19 cellular contexts compared by ENCODE assay signal in the genomic region with DNA sequence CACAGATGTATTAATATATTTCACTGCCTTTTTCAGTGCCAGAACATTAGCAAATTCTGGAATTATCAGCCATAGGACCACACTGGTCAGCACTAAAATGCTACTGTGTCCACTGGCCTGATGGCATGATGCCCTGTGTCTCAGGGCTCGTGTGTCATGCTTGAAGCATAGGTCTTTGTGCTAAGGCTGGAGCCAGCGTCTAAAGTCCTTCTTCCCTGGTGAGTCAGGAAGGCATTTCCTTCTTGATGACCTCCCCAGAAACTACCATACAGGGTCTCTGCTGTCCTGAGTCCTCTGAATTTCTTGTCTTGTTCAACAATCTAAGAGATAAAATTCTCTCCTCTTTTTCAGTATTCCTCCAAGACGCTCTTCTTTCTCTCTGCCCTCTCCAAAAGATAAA.
A peak's percentile ranks its signal among the peaks of the same experiment; 100 is the strongest.
DNase-seq lines count a peak whose midpoint lies in the region; ATAC-seq, FAIRE-seq and TF ChIP-seq lines count a peak whose summit lies in the region.
"Had no signal": no experiment of that assay in that cellular context is flagged by ENCODE, and none has a peak within 500 bp of the region (broad histone marks: within the 10 kb centered on the region; RNA-seq: fewer than 3 reads in every experiment).

No MANE protein-coding gene starts in this region.

- no peaks in the 10 kb centered on the region for H3K36me3 ChIP-seq in PC-3 (ENCODE audit: low read depth, low read length)
- H3K36me3 ChIP-seq in endothelial cell of umbilical vein (ENCODE audit: control insufficient read depth in 2 of 2, extremely low read depth in 1 of 2, insufficient read depth in 2 of 2, low read length in 2 of 2), result no peaks in the 10 kb centered on the region
- no peaks in the 10 kb centered on the region for H3K36me3 ChIP-seq in osteoblast (ENCODE audit: insufficient read depth, low read length)

- no peak for TF ChIP-seq POLR2A in endothelial cell of umbilical vein (IDR thresholded peaks at IDR 0.05; ENCODE audit: low read depth, low read length)

- no peaks in the 10 kb centered on the region for H4K20me1 ChIP-seq in PC-3 (ENCODE audit: low read length)
- no peaks in the 10 kb centered on the region for H4K20me1 ChIP-seq in endothelial cell of umbilical vein (replicated peaks; ENCODE audit: control insufficient read depth, extremely low read depth, insufficient read depth, low read length)
- H4K20me1 ChIP-seq in osteoblast (ENCODE audit: insufficient read depth, low read length), result no peaks in the 10 kb centered on the region

- no peaks in the 10 kb centered on the region for H3K9me2 ChIP-seq in PC-3 (replicated peaks; ENCODE audit: low read length)

- FAIRE-seq in endothelial cell of umbilical vein (lab: Jason Lieb, UNC), result peak; percentile 86
- FAIRE-seq: D721Med had no signal

- no peak overlapping the region for H2AFZ ChIP-seq in PC-3 (ENCODE audit: low read length)
- peak overlapping the region; percentile 6 for H2AFZ ChIP-seq in endothelial cell of umbilical vein (ENCODE audit: low read depth, low read length)
- peak overlapping the region; percentile 49 for H2AFZ ChIP-seq in osteoblast (ENCODE audit: low read length)

- H3K79me2 ChIP-seq in PC-3 (ENCODE audit: low read length) (no peaks in the 10 kb centered on the region), endothelial cell of umbilical vein (ENCODE audit: control insufficient read depth, insufficient read depth, low read length) (no peaks in the 10 kb centered on the region), osteoblast (ENCODE audit: insufficient read depth, low read length) (no peaks in the 10 kb centered on the region)

- DNase-seq in EL, result peak; percentile 87
- peak; percentile 33 for DNase-seq in PC-3
- DNase-seq in endothelial cell of umbilical vein (ENCODE audit: low read depth, low spot score), result peak; percentile 57
- no peak for DNase-seq in osteoblast (ENCODE audit: insufficient read length, low spot score, missing footprints)
- no peak for DNase-seq in OCI-M2 (lab: John Stamatoyannopoulos, UW; ENCODE audit: unreplicated experiment)
- no peak for DNase-seq in GDM1 (lab: John Stamatoyannopoulos, UW)
- DNase-seq: activated CD4-positive, alpha-beta memory T cell treated with anti-CD3 and anti-CD28 coated beads for 36 hours; activated T-cell treated with anti-CD3 and anti-CD28 coated beads, Interleukin-2, amount 50 U/mL, for 72 hours; caudate nucleus; effector CD4-positive, alpha-beta T cell; Karpas-422; left ventricle myocardium superior; NCI-H1436 treated with DMSO at 0.1 percent for 48 hours; stimulated activated CD4-positive, alpha-beta T cell treated with anti-CD3 and anti-CD28 coated beads, Interleukin-4, amount 100 ng/mL, for 1 hour had no signal

- intact Hi-C loops in PC-3 (cut with micrococcal nuclease), result no loop called here
- intact Hi-C loops in endothelial cell of umbilical vein (cut with micrococcal nuclease), result loop anchor here (5.0 kb wide), 1 partner anchor 81 kb away; no protein-coding TSS in a partner anchor

- no peaks in the 10 kb centered on the region for H3K9me3 ChIP-seq in PC-3 (ENCODE audit: low read length)
- no peaks in the 10 kb centered on the region for H3K9me3 ChIP-seq in endothelial cell of umbilical vein (replicated peaks; ENCODE audit: control insufficient read depth, insufficient read depth, low read length)
- no peaks in the 10 kb centered on the region for H3K9me3 ChIP-seq in osteoblast (ENCODE audit: low read depth, low read length)

- H3K4me3 ChIP-seq in PC-3 (ENCODE audit: low read length), result no peak overlapping the region
- no peak overlapping the region for H3K4me3 ChIP-seq in endothelial cell of umbilical vein (replicated peaks in 1 of 3; ENCODE audit: insufficient read depth in 1 of 3, low read depth in 1 of 3, low read length in 3 of 3)
- H3K4me3 ChIP-seq in osteoblast (ENCODE audit: insufficient read depth, low read length), result no peak overlapping the region

- dilution Hi-C loops in endothelial cell of umbilical vein (cut with MboI; ENCODE audit: extremely low pct_ligation_motif_present, low sequenced_read_pairs), result no loop called here

- H3K27ac ChIP-seq in PC-3 (ENCODE audit: low read length), result no peak overlapping the region
- H3K27ac ChIP-seq in endothelial cell of umbilical vein (ENCODE audit: insufficient read depth, low read depth, low read length), result peak overlapping the region; percentile 30
- peak overlapping the region; percentile 40 for H3K27ac ChIP-seq in osteoblast (ENCODE audit: low read depth, low read length)
- H3K27ac ChIP-seq: VCaP had no signal

- BruUV-seq in PC-3 (replicated peaks; lab: Mats Ljungman, UMichigan) (no TSS peak), endothelial cell of umbilical vein (replicated peaks; lab: Mats Ljungman, UMichigan) (no TSS peak)

- CTCF ChIA-PET in PC-3 (lab: Charles Lee) (no interaction called here), endothelial cell of umbilical vein (lab: Charles Lee) (no interaction called here)

- H3K4me1 ChIP-seq in PC-3 (ENCODE audit: insufficient read depth, low read length) (peaks cover 15% of the 10 kb centered on the region), endothelial cell of umbilical vein (ENCODE audit: control insufficient read depth, extremely low read depth, insufficient read depth, low read length) (peaks cover 11% of the 10 kb centered on the region), osteoblast (ENCODE audit: insufficient read depth, low read length) (peaks cover 21% of the 10 kb centered on the region)

- no peak for TF ChIP-seq CTCF in PC-3 (conservative IDR thresholded peaks at IDR 0.05; ENCODE audit: low read depth, low read length)
- TF ChIP-seq CTCF in endothelial cell of umbilical vein (IDR thresholded peaks at IDR 0.05; ENCODE audit: extremely low read depth in 1 of 2, insufficient read depth in 1 of 2, low read depth in 1 of 2, low read length in 2 of 2), result no peak
- TF ChIP-seq CTCF in osteoblast (IDR thresholded peaks at IDR 0.05; ENCODE audit: extremely low read depth, low read depth, low read length), result no peak

- no peak overlapping the region for H3K4me2 ChIP-seq in PC-3 (ENCODE audit: low read length)
- H3K4me2 ChIP-seq in endothelial cell of umbilical vein (ENCODE audit: insufficient read depth, low read length), result peak overlapping the region; percentile 13
- H3K4me2 ChIP-seq in osteoblast (ENCODE audit: insufficient read depth, low read length), result peak overlapping the region; percentile 3

- no peaks in the 10 kb centered on the region for H3K27me3 ChIP-seq in PC-3 (ENCODE audit: low read length)
- H3K27me3 ChIP-seq in endothelial cell of umbilical vein (ENCODE audit: control insufficient read depth in 2 of 2, insufficient read depth in 2 of 2, low read length in 2 of 2), result no peaks in the 10 kb centered on the region
- no peaks in the 10 kb centered on the region for H3K27me3 ChIP-seq in osteoblast (ENCODE audit: insufficient read depth, low read length)

- H3K9ac ChIP-seq in PC-3 (ENCODE audit: low read length) (no peak overlapping the region), endothelial cell of umbilical vein (replicated peaks; ENCODE audit: extremely low read depth, insufficient read depth, low read length) (no peak overlapping the region)

- H3K9me1 ChIP-seq in endothelial cell of umbilical vein (replicated peaks; ENCODE audit: control insufficient read depth, extremely low read depth, insufficient read depth, low read length), result no peaks in the 10 kb centered on the region

- ATAC-seq in PC-3 (peak; percentile 40; the same call in 1 of the 2 replicates), GM18861 (IDR thresholded peaks at IDR 0.05; ENCODE audit: unreplicated experiment) (no peak), HG03342 (IDR thresholded peaks at IDR 0.05; ENCODE audit: unreplicated experiment) (no peak)
- ATAC-seq: activated T-cell treated with anti-CD3 and anti-CD28 coated beads, Interleukin-2, amount 50 U/mL, for 72 hours; left ventricle myocardium superior; Right ventricle myocardium inferior had no signal

- POLR2A ChIA-PET in PC-3 (lab: Charles Lee; ENCODE audit: unreplicated experiment), result no interaction called here
- POLR2A ChIA-PET in endothelial cell of umbilical vein (lab: Charles Lee), result no interaction called here

- H3F3A ChIP-seq in PC-3 (ENCODE audit: low read length, unreplicated experiment), result no peaks in the 10 kb centered on the region

TF ChIP-seq in endothelial cell of umbilical vein, 7 proteins besides CTCF, POLR2A, EP300 and RAD21:
- TF ChIP-seq FOS (IDR thresholded peaks at IDR 0.05; ENCODE audit: borderline replicate concordance, insufficient read depth, low read length) (peak; percentile 85), JUN (IDR thresholded peaks at IDR 0.05; ENCODE audit: borderline replicate concordance, insufficient read depth, insufficient read length, low read depth) (peak; percentile 7), MYC (IDR thresholded peaks at IDR 0.05; ENCODE audit: low read depth, low read length) (no peak), POLR2AphosphoS5 (IDR thresholded peaks at IDR 0.05; ENCODE audit: insufficient read depth, low read depth, low read length) (peak; percentile 42), EZH2 (IDR thresholded peaks at IDR 0.05; ENCODE audit: borderline replicate concordance, low read depth, low read length, severe bottlenecking) (no peak), GATA2 (IDR thresholded peaks at IDR 0.05; ENCODE audit: insufficient read depth, insufficient read length, low read depth, low read length) (peak; percentile 73)
- TF ChIP-seq, protein P1, sequence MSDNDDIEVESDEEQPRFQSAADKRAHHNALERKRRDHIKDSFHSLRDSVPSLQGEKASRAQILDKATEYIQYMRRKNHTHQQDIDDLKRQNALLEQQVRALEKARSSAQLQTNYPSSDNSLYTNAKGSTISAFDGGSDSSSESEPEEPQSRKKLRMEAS (IDR thresholded peaks at IDR 0.05; ENCODE audit: insufficient read depth, insufficient read length), result no peak

Comparison
In these comparisons a context has a peak if more than half of its experiments do, and no peak if none do; other contexts are left out.
1. DNase-seq: peak in EL (single experiment), PC-3 (single experiment) and endothelial cell of umbilical vein (single experiment); none in osteoblast (single experiment), OCI-M2 (single experiment) and GDM1 (single experiment).